ENCODE assay signal across 13 cellular contexts in the genomic region with DNA sequence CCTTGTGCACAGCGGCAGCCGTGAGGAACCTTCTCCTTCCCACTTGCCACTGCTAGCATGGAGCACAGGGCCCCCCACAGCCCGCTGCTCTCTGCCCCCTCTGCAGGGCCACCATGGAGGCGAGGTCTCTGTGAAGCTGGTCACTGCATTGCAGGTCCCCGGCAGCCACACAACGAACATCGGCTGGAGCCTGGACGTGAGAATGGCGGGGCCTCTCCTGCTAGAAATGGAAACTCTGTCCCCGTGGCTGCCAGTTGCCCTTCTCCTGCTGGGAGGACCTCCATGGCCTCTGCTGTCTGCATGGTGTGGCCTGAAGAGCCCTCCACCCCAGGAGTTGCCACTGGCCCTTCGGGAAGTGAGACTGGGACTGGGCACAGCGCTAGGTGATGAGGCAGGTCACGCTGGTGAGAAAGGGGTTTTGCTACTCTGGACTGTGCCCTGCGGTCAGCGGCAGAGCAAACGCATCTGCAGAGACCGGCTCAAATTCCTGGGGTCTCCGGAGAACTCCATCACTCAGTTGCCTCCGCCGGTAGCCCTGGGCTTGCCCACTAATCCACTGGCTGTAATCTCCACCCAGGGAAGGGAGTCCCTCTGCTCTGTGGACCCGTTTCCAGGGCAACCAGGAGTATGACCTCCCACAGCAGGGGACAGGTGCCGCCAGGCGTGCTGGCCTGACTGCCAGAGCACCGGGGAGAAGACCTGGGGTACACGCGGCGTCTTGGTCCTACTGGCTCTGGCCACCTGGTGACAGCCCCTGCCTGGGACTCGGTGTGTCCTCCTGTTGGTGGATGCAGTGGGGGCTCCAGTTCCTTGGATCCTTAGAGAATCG.
"Had no signal": no experiment of that assay in that cellular context is flagged by ENCODE, and none has a peak within 500 bp of the region (broad histone marks: within the 10 kb centered on the region; RNA-seq: fewer than 3 reads in every experiment).

No MANE protein-coding gene starts in this region.

- H3K27ac Mint-ChIP-seq: activated CD8-positive, alpha-beta T cell treated with anti-CD3 and anti-CD28 coated beads for 36 hours; activated naive CD4-positive, alpha-beta T cell treated with anti-CD3 and anti-CD28 coated beads, Interleukin-2, amount 50 U/mL, for 72 hours; activated T-helper 1 cell treated with anti-CD3 and anti-CD28 coated beads, Interleukin-12 subunit alpha, Interleukin-12 subunit beta, Interleukin-2, Interleukin-4 antibody, amounts not matched to agents 30 ng/mL and 10 ng/mL and 1 ng/mL, durations not matched to agents 14 hours and 24 hours and 36 hours; progenitor cell of endocrine pancreas; stimulated activated naive CD8-positive, alpha-beta T cell treated with anti-CD3 and anti-CD28 coated beads, Interleukin-15, Interleukin-2, amounts not matched to agents 100 ng/mL and 50 ng/mL, for 24 hours; T-cell had no signal

- H3K27ac ChIP-seq: gastrocnemius medialis, SJSA1, testis had no signal

- H3K4me3 Mint-ChIP-seq: activated CD8-positive, alpha-beta T cell treated with anti-CD3 and anti-CD28 coated beads for 36 hours; activated T-helper 1 cell treated with anti-CD3 and anti-CD28 coated beads, Interleukin-12 subunit alpha, Interleukin-12 subunit beta, Interleukin-2, Interleukin-4 antibody, amounts not matched to agents 30 ng/mL and 10 ng/mL and 1 ng/mL, durations not matched to agents 14 hours and 24 hours and 36 hours; stimulated activated naive CD8-positive, alpha-beta T cell treated with anti-CD3 and anti-CD28 coated beads, Interleukin-15, Interleukin-2, amounts not matched to agents 100 ng/mL and 50 ng/mL, for 24 hours; T-cell had no signal

- H3K9me3 Mint-ChIP-seq: activated CD8-positive, alpha-beta T cell treated with anti-CD3 and anti-CD28 coated beads for 36 hours; activated naive CD4-positive, alpha-beta T cell treated with anti-CD3 and anti-CD28 coated beads, Interleukin-2, amount 50 U/mL, for 72 hours; activated T-helper 1 cell treated with anti-CD3 and anti-CD28 coated beads, Interleukin-12 subunit alpha, Interleukin-12 subunit beta, Interleukin-2, Interleukin-4 antibody, amounts not matched to agents 30 ng/mL and 10 ng/mL and 1 ng/mL, durations not matched to agents 14 hours and 24 hours and 36 hours; stimulated activated naive CD8-positive, alpha-beta T cell treated with anti-CD3 and anti-CD28 coated beads, Interleukin-15, Interleukin-2, amounts not matched to agents 100 ng/mL and 50 ng/mL, for 24 hours; T-cell had no signal

- DNase-seq: activated CD8-positive, alpha-beta memory T cell treated with anti-CD3 and anti-CD28 coated beads, Interleukin-2, amount 50 U/mL, for 4 hours; activated CD8-positive, alpha-beta T cell treated with anti-CD3 and anti-CD28 coated beads for 36 hours; gastrocnemius medialis; midbrain; stimulated activated CD4-positive, alpha-beta T cell treated with anti-CD3 and anti-CD28 coated beads, Interleukin-2, amount 100 ng/mL, for 48 hours; T1000 had no signal

- H3K27me3 Mint-ChIP-seq: activated CD8-positive, alpha-beta T cell treated with anti-CD3 and anti-CD28 coated beads for 36 hours; stimulated activated naive CD8-positive, alpha-beta T cell treated with anti-CD3 and anti-CD28 coated beads, Interleukin-15, Interleukin-2, amounts not matched to agents 100 ng/mL and 50 ng/mL, for 24 hours; T-cell had no signal

- H3K9me3 ChIP-seq: gastrocnemius medialis, testis had no signal

- H3K4me1 ChIP-seq: gastrocnemius medialis, SJSA1 had no signal

- H3K36me3 ChIP-seq: gastrocnemius medialis, SJSA1 had no signal

- H3K4me1 Mint-ChIP-seq: T-cell had no signal

- H3K27me3 ChIP-seq: SJSA1, testis had no signal

- H3K36me3 Mint-ChIP-seq: activated naive CD4-positive, alpha-beta T cell treated with anti-CD3 and anti-CD28 coated beads, Interleukin-2, amount 50 U/mL, for 72 hours; T-cell had no signal

- H3K4me3 ChIP-seq: gastrocnemius medialis, SJSA1, testis had no signal

- ATAC-seq: activated CD8-positive, alpha-beta T cell treated with anti-CD3 and anti-CD28 coated beads for 36 hours; activated naive CD4-positive, alpha-beta T cell treated with anti-CD3 and anti-CD28 coated beads, Interleukin-2, amount 50 U/mL, for 72 hours; gastrocnemius medialis; T-cell had no signal
